17 cellular contexts compared by ENCODE assay signal in genomic region chr11:65370659-65371049, GRCh38. TPM values are rescaled to one million over a fixed set of nuclear protein-coding genes. Genes with fewer than 3 reads are reported as not detected.
DNase-seq lines count a peak whose midpoint lies in the region; ATAC-seq, FAIRE-seq and TF ChIP-seq lines count a peak whose summit lies in the region.
"Had no signal": no experiment of that assay in that cellular context is flagged by ENCODE, and none has a peak within 500 bp of the region (broad histone marks: within the 10 kb centered on the region; RNA-seq: fewer than 3 reads in every experiment).

No MANE protein-coding gene starts in this region.

- H3K4me1 Mint-ChIP-seq in Calu3 (ENCODE audit: low read depth, unreplicated experiment), result peaks cover 11% of the 10 kb centered on the region
- H3K4me1 Mint-ChIP-seq in stimulated activated effector memory CD8-positive, alpha-beta T cell treated with anti-CD3 and anti-CD28 coated beads, Interleukin-12 subunit alpha, Interleukin-12 subunit beta, amount 100 ng/mL, for 72 hours, result no peaks in the 10 kb centered on the region

- H3K27ac ChIP-seq in ascending aorta, result peak overlapping the region; percentile 86 to 91
- peak overlapping the region; percentile 42 to 49 for H3K27ac ChIP-seq in liver (ENCODE audit: low read depth in 1 of 2, low read length in 2 of 2)
- H3K27ac ChIP-seq in esophagus squamous epithelium, result peak overlapping the region in 1 of 4 donors; percentile 19

- no peaks in the 10 kb centered on the region for H3K36me3 ChIP-seq in ascending aorta
- H3K36me3 ChIP-seq in liver (ENCODE audit: control insufficient read depth in 4 of 4, insufficient read depth in 3 of 4, low read depth in 1 of 4, low read length in 3 of 4), result no peaks in the 10 kb centered on the region
- H3K36me3 ChIP-seq in esophagus squamous epithelium, result no peaks in the 10 kb centered on the region

- H3K9me3 ChIP-seq in ascending aorta, result no peaks in the 10 kb centered on the region
- H3K9me3 ChIP-seq in liver (ENCODE audit: control insufficient read depth in 4 of 4, low read length in 3 of 4), result no peaks in the 10 kb centered on the region
- H3K9me3 ChIP-seq in esophagus squamous epithelium, result no peaks in the 10 kb centered on the region

- peaks cover 0 to 13% of the 10 kb centered on the region in 2 donors for H3K4me1 ChIP-seq in ascending aorta
- peaks cover 0 to 13% (median 4%) of the 10 kb centered on the region in 4 donors for H3K4me1 ChIP-seq in liver (ENCODE audit: control insufficient read depth in 4 of 4, insufficient read depth in 4 of 4, low read length in 3 of 4)
- H3K4me1 ChIP-seq in esophagus squamous epithelium, result peaks cover 0 to 19% (median 3%) of the 10 kb centered on the region in 3 donors

- 89% methylated on average over 6 of the region's 6 CpGs for WGBS in liver
- 80 to 89% methylated on average over 5 to 6 of the region's 6 CpGs for WGBS in esophagus squamous epithelium, 2 donors

- no peak for TF ChIP-seq RAD21 in liver (IDR thresholded peaks at IDR 0.05)

- H3K36me3 Mint-ChIP-seq in Calu3 (ENCODE audit: insufficient read depth, unreplicated experiment), result peaks cover 8% of the 10 kb centered on the region
- no peaks in the 10 kb centered on the region for H3K36me3 Mint-ChIP-seq in stimulated activated effector memory CD8-positive, alpha-beta T cell treated with anti-CD3 and anti-CD28 coated beads, Interleukin-12 subunit alpha, Interleukin-12 subunit beta, amount 100 ng/mL, for 72 hours

- TF ChIP-seq CTCF in Calu3 (IDR thresholded peaks at IDR 0.05; ENCODE audit: unreplicated experiment), result no peak
- no peak for TF ChIP-seq CTCF in ascending aorta (IDR thresholded peaks at IDR 0.05)
- TF ChIP-seq CTCF in liver (IDR thresholded peaks at IDR 0.05; ENCODE audit: low read depth, low read length, missing input control), result no peak
- TF ChIP-seq CTCF in esophagus squamous epithelium (IDR thresholded peaks at IDR 0.05), result no peak

- no peak overlapping the region for H3K9ac ChIP-seq in liver (ENCODE audit: low read depth in 1 of 2, low read length in 2 of 2)

- FAIRE-seq in RCC 7860 (lab: Jason Lieb, UNC), result no peak
- FAIRE-seq: colon, H1 had no signal

- no peaks in the 10 kb centered on the region for H3K27me3 Mint-ChIP-seq in Calu3 (ENCODE audit: unreplicated experiment)
- H3K27me3 Mint-ChIP-seq: CD4-positive, CD25-positive, alpha-beta regulatory T cell had no signal

- H3K9me3 Mint-ChIP-seq in Calu3 (ENCODE audit: low read depth, unreplicated experiment), result no peaks in the 10 kb centered on the region
- no peaks in the 10 kb centered on the region for H3K9me3 Mint-ChIP-seq in stimulated activated effector memory CD8-positive, alpha-beta T cell treated with anti-CD3 and anti-CD28 coated beads, Interleukin-12 subunit alpha, Interleukin-12 subunit beta, amount 100 ng/mL, for 72 hours
- H3K9me3 Mint-ChIP-seq: CD4-positive, CD25-positive, alpha-beta regulatory T cell; nephron progenitor cell had no signal

- H3K4me3 ChIP-seq in ascending aorta, result no peak overlapping the region
- H3K4me3 ChIP-seq in liver (ENCODE audit: low read depth in 1 of 3, low read length in 3 of 3), result no peak overlapping the region
- H3K4me3 ChIP-seq in esophagus squamous epithelium, result no peak overlapping the region

- CTCF ChIA-PET in Calu3 (lab: Charles Lee), result interaction anchor here (0.7 to 1.8 kb wide), 6 partner anchors 9 to 101 kb away, joined by 3 to 9 read pairs (median 4); partner anchors contain the start of gene SLC25A45

- H3K27ac Mint-ChIP-seq in Calu3 (ENCODE audit: unreplicated experiment), result peak overlapping the region; percentile 62
- H3K27ac Mint-ChIP-seq in stimulated activated effector memory CD8-positive, alpha-beta T cell treated with anti-CD3 and anti-CD28 coated beads, Interleukin-12 subunit alpha, Interleukin-12 subunit beta, amount 100 ng/mL, for 72 hours, result peak overlapping the region; percentile 77
- H3K27ac Mint-ChIP-seq: nephron progenitor cell had no signal

- intact Hi-C loops in Calu3 (cut with micrococcal nuclease; ENCODE audit: unreplicated experiment) (no loop called here), ascending aorta (cut with DNase I) (loop anchor here (1.0 to 2.0 kb wide), 2 partner anchors 16 to 46 kb away; partner anchors contain the start of gene FRMD8), esophagus squamous epithelium (cut with DNase I) (no loop called here)

- no peak for ATAC-seq in stimulated activated effector memory CD8-positive, alpha-beta T cell treated with anti-CD3 and anti-CD28 coated beads, Interleukin-12 subunit alpha, Interleukin-12 subunit beta, amount 100 ng/mL, for 72 hours
- no peak for ATAC-seq in GM18498 (IDR thresholded peaks at IDR 0.05; ENCODE audit: unreplicated experiment)

- H3K4me3 Mint-ChIP-seq in Calu3 (ENCODE audit: low read depth, unreplicated experiment), result no peak overlapping the region
- H3K4me3 Mint-ChIP-seq in stimulated activated effector memory CD8-positive, alpha-beta T cell treated with anti-CD3 and anti-CD28 coated beads, Interleukin-12 subunit alpha, Interleukin-12 subunit beta, amount 100 ng/mL, for 72 hours, result no peak overlapping the region
- H3K4me3 Mint-ChIP-seq: CD4-positive, CD25-positive, alpha-beta regulatory T cell; nephron progenitor cell had no signal

- DNase-seq in Calu3, result no peak
- DNase-seq in ascending aorta (ENCODE audit: low spot score in 2 of 2), result no peak
- no peak for DNase-seq in stimulated activated effector memory CD8-positive, alpha-beta T cell treated with anti-CD3 and anti-CD28 coated beads, Interleukin-12 subunit alpha, Interleukin-12 subunit beta, amount 100 ng/mL, for 72 hours (ENCODE audit: low spot score in 2 of 2)
- no peak for DNase-seq in esophagus squamous epithelium (lab: John Stamatoyannopoulos, UW)
- DNase-seq in activated CD4-positive, alpha-beta T cell treated with anti-CD3 and anti-CD28 coated beads for 48 hours, result no peak
- DNase-seq in RCC 7860 (ENCODE audit: low spot score), result no peak
- DNase-seq: activated CD4-positive, alpha-beta T cell treated with anti-CD3 and anti-CD28 coated beads, Interleukin-2, amount 50 U/mL, for 48 hours; activated T-cell treated with anti-CD3 and anti-CD28 coated beads, Interleukin-2, amount 50 U/mL, for 48 hours; CD4-positive, CD25-positive, alpha-beta regulatory T cell; head of caudate nucleus; NCI-H1105 treated with DMSO at 0.1 percent for 48 hours; NCI-H2227 treated with DMSO at 0.1 percent for 48 hours; nephron progenitor cell had no signal

- BruUV-seq in Calu3 (replicated peaks; lab: Mats Ljungman, UMichigan), result TSS peak; percentile 94

- H3K27me3 ChIP-seq in ascending aorta, result no peaks in the 10 kb centered on the region
- no peaks in the 10 kb centered on the region for H3K27me3 ChIP-seq in liver (ENCODE audit: control insufficient read depth in 4 of 4, insufficient read depth in 4 of 4, low read length in 3 of 4)
- H3K27me3 ChIP-seq in esophagus squamous epithelium, result no peaks in the 10 kb centered on the region

- no peak for TF ChIP-seq POLR2A in esophagus squamous epithelium (IDR thresholded peaks at IDR 0.05)

TF ChIP-seq in liver, 16 proteins besides CTCF, POLR2A, EP300 and RAD21 (continues in another document):
- TF ChIP-seq, protein P1, sequence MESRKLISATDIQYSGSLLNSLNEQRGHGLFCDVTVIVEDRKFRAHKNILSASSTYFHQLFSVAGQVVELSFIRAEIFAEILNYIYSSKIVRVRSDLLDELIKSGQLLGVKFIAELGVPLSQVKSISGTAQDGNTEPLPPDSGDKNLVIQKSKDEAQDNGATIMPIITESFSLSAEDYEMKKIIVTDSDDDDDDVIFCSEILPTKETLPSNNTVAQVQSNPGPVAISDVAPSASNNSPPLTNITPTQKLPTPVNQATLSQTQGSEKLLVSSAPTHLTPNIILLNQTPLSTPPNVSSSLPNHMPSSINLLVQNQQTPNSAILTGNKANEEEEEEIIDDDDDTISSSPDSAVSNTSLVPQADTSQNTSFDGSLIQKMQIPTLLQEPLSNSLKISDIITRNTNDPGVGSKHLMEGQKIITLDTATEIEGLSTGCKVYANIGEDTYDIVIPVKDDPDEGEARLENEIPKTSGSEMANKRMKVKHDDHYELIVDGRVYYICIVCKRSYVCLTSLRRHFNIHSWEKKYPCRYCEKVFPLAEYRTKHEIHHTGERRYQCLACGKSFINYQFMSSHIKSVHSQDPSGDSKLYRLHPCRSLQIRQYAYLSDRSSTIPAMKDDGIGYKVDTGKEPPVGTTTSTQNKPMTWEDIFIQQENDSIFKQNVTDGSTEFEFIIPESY (IDR thresholded peaks at IDR 0.05), result no peak
- TF ChIP-seq TAF1 (conservative IDR thresholded peaks at IDR 0.05) (no peak), HNF4G (IDR thresholded peaks at IDR 0.05) (no peak), HNF4A (conservative IDR thresholded peaks at IDR 0.05) (no peak)

RNA-seq across cellular contexts. Expression of gene SLC25A45, which starts 11.8 kb away (rescaled TPM):
- 2.9 and 4.0 TPM in 2 replicates for total RNA-seq in Calu3 (2022)
- 11.4 TPM for total RNA-seq in ascending aorta
- 1 to 10 TPM; 5.1 to 6.8 TPM for total RNA-seq in liver
- 1 to 10 TPM; 4.5 to 5.6 TPM for polyA plus RNA-seq in liver
- 1 to 10 TPM; 1.9 to 7.7 (median 4.0) TPM for total RNA-seq in esophagus squamous epithelium

RNA-seq across cellular contexts. Expression of gene FRMD8, which starts 15.8 kb away (rescaled TPM):
- total RNA-seq in Calu3 (2022) (40.2 and 51.9 TPM in 2 replicates), ascending aorta (99.3 TPM), liver (10 to 100 TPM; 20.7 to 22.8 TPM), esophagus squamous epithelium (10 to 100 TPM; 44.1 to 88.7 (median 81.0) TPM)
- polyA plus RNA-seq in liver, result 1 to 10 TPM; 2.8 to 9.4 TPM

RNA-seq across cellular contexts. Expression of gene TIGD3, which starts 16.1 kb away (rescaled TPM):
- total RNA-seq in Calu3 (2022), result 0.73 and 1.5 TPM in 2 replicates
- total RNA-seq in ascending aorta, result not detected
- total RNA-seq in liver, result under 1 TPM; 0.17 to 0.33 TPM
- under 1 TPM in 1 of 2 donors, not detected in 1; 0.08 TPM for polyA plus RNA-seq in liver
- 1 to 10 TPM in 1 of 4 donors, under 1 TPM in 3; 0.13 to 1.3 (median 0.56) TPM for total RNA-seq in esophagus squamous epithelium

RNA-seq across cellular contexts. Expression of gene DPF2, which starts 37.0 kb away (rescaled TPM):
- total RNA-seq in Calu3 (2022) (57.5 and 61.1 TPM in 2 replicates), ascending aorta (70.9 TPM), liver (10 to 100 TPM; 12.8 to 14.8 TPM), esophagus squamous epithelium (10 to 100 TPM; 18.7 to 35.3 (median 23.8) TPM)
- 10 to 100 TPM in 1 of 2 donors, 1 to 10 TPM in 1; 9.2 to 10.0 TPM for polyA plus RNA-seq in liver

RNA-seq across cellular contexts. Expression of gene NEAT1, which starts 51.9 kb away (rescaled TPM):
- total RNA-seq in Calu3 (2022) (605 and 821 TPM in 2 replicates), ascending aorta (180 TPM), liver (1,000 to 10,000 TPM in 1 of 2 donors, 10 to 100 TPM in 1; 29.6 to 1,968 TPM), esophagus squamous epithelium (100 to 1,000 TPM in 3 of 4 donors, 10 to 100 TPM in 1; 30.6 to 705 (median 357) TPM)
- 100 to 1,000 TPM in 1 of 2 donors, 10 to 100 TPM in 1; 50.2 to 111 TPM for polyA plus RNA-seq in liver
